Comparison of ENCODE assay signal across 9 cellular contexts in genomic region chr12:49909826-49910225, GRCh38.
DNase-seq lines count a peak whose midpoint lies in the region; ATAC-seq lines count a peak whose summit lies in the region.
"Had no signal": no experiment of that assay in that cellular context is flagged by ENCODE, and none has a peak within 500 bp of the region (broad histone marks: within the 10 kb centered on the region; RNA-seq: fewer than 3 reads in every experiment).

No MANE protein-coding gene starts in this region.

- no peak for ATAC-seq in GM18520 (IDR thresholded peaks at IDR 0.05; ENCODE audit: unreplicated experiment)
- ATAC-seq: natural killer cell had no signal

- intact Hi-C loops in head of caudate nucleus (cut with DNase I): loop anchor here (5.0 kb wide), 1 partner anchor 52 kb away; the partner anchor contains the start of gene AQP5

- no peak overlapping the region for H3K4me3 ChIP-seq in skeletal muscle cell (ENCODE audit: low read depth, low read length)

- DNase-seq in DMS 273 (lab: John Stamatoyannopoulos, UW; ENCODE audit: unreplicated experiment): peak; percentile 10
- DNase-seq in DMS 273 treated with DMSO at 0.1 percent for 48 hours (lab: John Stamatoyannopoulos, UW): no peak
- peak; percentile 69 for DNase-seq in NCI-H510A treated with DMSO at 0.1 percent for 48 hours (lab: John Stamatoyannopoulos, UW)
- peak in 31 of 42 donors; percentile 15 to 76 (median 50) for DNase-seq in head of caudate nucleus
- peak; percentile 43 for DNase-seq in skeletal muscle cell (ENCODE audit: low read depth)
- no peak for DNase-seq in inferior parietal cortex (ENCODE audit: extremely low spot score)
- DNase-seq in SHP77 treated with DMSO at 0.1 percent for 48 hours (lab: John Stamatoyannopoulos, UW): no peak
- DNase-seq: natural killer cell had no signal

Comparison
In these comparisons a context has a peak if more than half of its experiments do, and no peak if none do; other contexts are left out.
1. DNase-seq: peak in DMS 273 (single experiment), NCI-H510A treated with DMSO at 0.1 percent for 48 hours (single experiment), head of caudate nucleus (31 of 42) and skeletal muscle cell (single experiment); none in DMS 273 treated with DMSO at 0.1 percent for 48 hours (single experiment), inferior parietal cortex (single experiment) and SHP77 treated with DMSO at 0.1 percent for 48 hours (single experiment).